11 cellular contexts compared by ENCODE assay signal in genomic region chr4:89245459-89245858, GRCh38.
DNase-seq lines count a peak whose midpoint lies in the region; TF ChIP-seq lines count a peak whose summit lies in the region.
"Had no signal": no experiment of that assay in that cellular context is flagged by ENCODE, and none has a peak within 500 bp of the region (broad histone marks: within the 10 kb centered on the region; RNA-seq: fewer than 3 reads in every experiment).

No MANE protein-coding gene starts in this region.

- no peak overlapping the region for H2AFZ ChIP-seq in hepatocyte

- H3K36me3 ChIP-seq in hepatocyte (replicated peaks; ENCODE audit: insufficient read depth, low read depth) (no peaks in the 10 kb centered on the region), MG63 (no peaks in the 10 kb centered on the region)

- H3K9me2 ChIP-seq in hepatocyte (replicated peaks; ENCODE audit: insufficient read depth) = no peaks in the 10 kb centered on the region

- H3K4me3 ChIP-seq in hepatocyte (no peak overlapping the region), MG63 (no peak overlapping the region)

- H3K27ac ChIP-seq in hepatocyte = no peak overlapping the region

- H3K9me3 ChIP-seq in hepatocyte (ENCODE audit: low read depth) (no peaks in the 10 kb centered on the region), MG63 (no peaks in the 10 kb centered on the region)

- peaks cover 9% of the 10 kb centered on the region for H3K4me1 ChIP-seq in hepatocyte (ENCODE audit: insufficient read depth)

- DNase-seq in COLO668 (lab: John Stamatoyannopoulos, UW; ENCODE audit: unreplicated experiment) (peak; percentile 71), G401 (ENCODE audit: low spot score) (peak; percentile 89), NCI-H82 (lab: John Stamatoyannopoulos, UW) (peak; percentile 93), hepatocyte (ENCODE audit: low spot score) (peak; percentile 47), EL (no peak), ureter (ENCODE audit: low spot score) (no peak), MG63 (no peak), AG20443 (ENCODE audit: low spot score) (no peak)
- DNase-seq: effector CD4-positive, alpha-beta T cell; foreskin fibroblast; kidney had no signal

- in situ Hi-C loops in G401 (cut with HindIII; ENCODE audit: low sequenced_read_pairs) = no loop called here

- H3K79me2 ChIP-seq in hepatocyte = no peaks in the 10 kb centered on the region

- H4K20me1 ChIP-seq in hepatocyte (ENCODE audit: insufficient read depth, poor library complexity, severe bottlenecking) = no peaks in the 10 kb centered on the region

- H3K27me3 ChIP-seq in hepatocyte = no peaks in the 10 kb centered on the region
- no peaks in the 10 kb centered on the region for H3K27me3 ChIP-seq in MG63

- 46% methylated on average over 2 of the region's 2 CpGs for WGBS in hepatocyte (ENCODE audit: low lambda C conversion rate, missing lambda C conversion rate)

- no peak for TF ChIP-seq CTCF in hepatocyte (IDR thresholded peaks at IDR 0.05; ENCODE audit: poor library complexity)

- H3K4me2 ChIP-seq in hepatocyte = no peak overlapping the region

Comparison
In these comparisons a context has a peak if more than half of its experiments do, and no peak if none do; other contexts are left out.
1. DNase-seq: peak in COLO668 (single experiment), G401 (single experiment), NCI-H82 (single experiment) and hepatocyte (single experiment); none in EL (single experiment), ureter (single experiment), MG63 (single experiment) and AG20443 (single experiment).